ENCODE assay signal across 8 cellular contexts in genomic region chr10:79316671-79317431, GRCh38. TPM values are rescaled to one million over a fixed set of nuclear protein-coding genes. Genes with fewer than 3 reads are reported as not detected.
A peak's percentile ranks its signal among the peaks of the same experiment; 100 is the strongest.
DNase-seq lines count a peak whose midpoint lies in the region; ATAC-seq, FAIRE-seq and TF ChIP-seq lines count a peak whose summit lies in the region.

No MANE protein-coding gene starts in this region.

- H3K4me3 ChIP-seq in Karpas-422 (ENCODE audit: low read length), result peak overlapping the region; percentile 47
- no peak overlapping the region for H3K4me3 ChIP-seq in neural progenitor cell
- no peak overlapping the region for H3K4me3 ChIP-seq in kidney (ENCODE audit: low read length in 2 of 2)

- H3K4me1 ChIP-seq in Karpas-422 (ENCODE audit: low read length) (peaks cover 59% of the 10 kb centered on the region), neural progenitor cell (peaks cover 21% of the 10 kb centered on the region), kidney (ENCODE audit: control insufficient read depth in 1 of 2, insufficient read depth in 1 of 2, low read depth in 1 of 2, low read length in 2 of 2) (peaks cover 0 to 4% of the 10 kb centered on the region in 2 donors)

- H3K27ac ChIP-seq in Karpas-422 (ENCODE audit: low read length) (peak overlapping the region; percentile 88), neural progenitor cell (no peak overlapping the region), kidney (ENCODE audit: low read depth in 2 of 2, low read length in 2 of 2) (no peak overlapping the region)

- no peaks in the 10 kb centered on the region for H3K9me2 ChIP-seq in Karpas-422 (replicated peaks; ENCODE audit: insufficient read depth, low read length)

- peak overlapping the region; percentile 65 for H3K4me3 Mint-ChIP-seq in activated naive CD4-positive, alpha-beta T cell treated with anti-CD3 and anti-CD28 coated beads, Interleukin-2, amount 50 U/mL, for 24 hours
- no peak overlapping the region for H3K4me3 Mint-ChIP-seq in neural progenitor cell

- no peak for FAIRE-seq in kidney (lab: Jason Lieb, UNC)

- no peak for TF ChIP-seq CTCF in neural progenitor cell (IDR thresholded peaks at IDR 0.05)
- no peak for TF ChIP-seq CTCF in kidney (IDR thresholded peaks at IDR 0.05; ENCODE audit: borderline replicate concordance, extremely low read depth, insufficient read depth)

- H3K27me3 Mint-ChIP-seq in activated naive CD4-positive, alpha-beta T cell treated with anti-CD3 and anti-CD28 coated beads, Interleukin-2, amount 50 U/mL, for 24 hours, result no peaks in the 10 kb centered on the region
- peaks cover 19% of the 10 kb centered on the region for H3K27me3 Mint-ChIP-seq in neural progenitor cell (ENCODE audit: insufficient read depth, low read depth)

- H2AFZ ChIP-seq in Karpas-422 (ENCODE audit: low read length), result no peak overlapping the region
- no peak overlapping the region for H2AFZ ChIP-seq in neural progenitor cell (replicated peaks)

- peaks cover 67% of the 10 kb centered on the region for H3K4me1 Mint-ChIP-seq in activated naive CD4-positive, alpha-beta T cell treated with anti-CD3 and anti-CD28 coated beads, Interleukin-2, amount 50 U/mL, for 24 hours
- H3K4me1 Mint-ChIP-seq in neural progenitor cell, result peaks cover 25% of the 10 kb centered on the region

- H3K27me3 ChIP-seq in Karpas-422 (ENCODE audit: low read length) (no peaks in the 10 kb centered on the region), neural progenitor cell (no peaks in the 10 kb centered on the region)

- H3K4me2 ChIP-seq in Karpas-422 (ENCODE audit: low read depth, low read length, poor library complexity, severe bottlenecking), result peak overlapping the region; percentile 62
- H3K4me2 ChIP-seq in neural progenitor cell, result peak overlapping the region; percentile 22

- peak; percentile 85 for ATAC-seq in GM21786 (IDR thresholded peaks at IDR 0.05; ENCODE audit: unreplicated experiment)

- peak overlapping the region; percentile 96 for H3K27ac Mint-ChIP-seq in activated naive CD4-positive, alpha-beta T cell treated with anti-CD3 and anti-CD28 coated beads, Interleukin-2, amount 50 U/mL, for 24 hours
- no peak overlapping the region for H3K27ac Mint-ChIP-seq in neural progenitor cell

- peaks cover 11% of the 10 kb centered on the region for H3F3A ChIP-seq in neural progenitor cell (ENCODE audit: low read depth)

- intact Hi-C loops in kidney (cut with DNase I), result no loop called here

- no peaks in the 10 kb centered on the region; the same call in 1 of the 2 replicates for H3K36me3 ChIP-seq in Karpas-422 (ENCODE audit: insufficient read depth, low read length)
- no peaks in the 10 kb centered on the region for H3K36me3 ChIP-seq in neural progenitor cell
- H3K36me3 ChIP-seq in kidney (ENCODE audit: control insufficient read depth in 1 of 2, insufficient read depth in 2 of 2, low read length in 2 of 2), result peaks cover 2 to 13% of the 10 kb centered on the region in 2 donors

- H3K79me2 ChIP-seq in Karpas-422 (ENCODE audit: low read length), result no peaks in the 10 kb centered on the region
- no peaks in the 10 kb centered on the region for H3K79me2 ChIP-seq in neural progenitor cell (ENCODE audit: low read depth)

- H3K9me3 ChIP-seq in Karpas-422 (ENCODE audit: low read length), result no peaks in the 10 kb centered on the region
- H3K9me3 ChIP-seq in neural progenitor cell (ENCODE audit: low read depth), result no peaks in the 10 kb centered on the region
- H3K9me3 ChIP-seq in kidney (ENCODE audit: control insufficient read depth in 1 of 2, low read length in 2 of 2), result no peaks in the 10 kb centered on the region

- H3K9ac ChIP-seq in Karpas-422 (ENCODE audit: low read length) (peak overlapping the region; percentile 64), neural progenitor cell (no peak overlapping the region), kidney (ENCODE audit: low read length in 2 of 2) (no peak overlapping the region)

- peaks cover 3% of the 10 kb centered on the region for H3K36me3 Mint-ChIP-seq in activated naive CD4-positive, alpha-beta T cell treated with anti-CD3 and anti-CD28 coated beads, Interleukin-2, amount 50 U/mL, for 24 hours
- peaks cover 20% of the 10 kb centered on the region for H3K36me3 Mint-ChIP-seq in neural progenitor cell

- H4K20me1 ChIP-seq in Karpas-422 (ENCODE audit: insufficient read depth, low read depth, low read length) (0 out of 2 replicates have a peak, but pooled peaks cover 4% of the 10 kb centered on the region), neural progenitor cell (ENCODE audit: low read depth) (peaks cover 8% of the 10 kb centered on the region)

- DNase-seq in SIG-M5 treated with dmso at 0.1 percent for 504 hours (lab: John Stamatoyannopoulos, UW; ENCODE audit: unreplicated experiment) (peak; percentile 5), SIG-M5 (lab: John Stamatoyannopoulos, UW) (no peak), Karpas-422 (peak; percentile 90), neural progenitor cell (ENCODE audit: low spot score) (no peak), kidney (no peak), HuH-7 (ENCODE audit: low spot score) (no peak)

- H3K9me3 Mint-ChIP-seq in activated naive CD4-positive, alpha-beta T cell treated with anti-CD3 and anti-CD28 coated beads, Interleukin-2, amount 50 U/mL, for 24 hours, result peaks cover 5% of the 10 kb centered on the region
- no peaks in the 10 kb centered on the region for H3K9me3 Mint-ChIP-seq in neural progenitor cell

RNA-seq across cellular contexts. Expression of gene PPIF, which starts 30.4 kb away (rescaled TPM):
- total RNA-seq in Karpas-422 (2014; rRNA removed; shearing (Covaris generic); ENCODE audit: low replicate concordance), result 29.4 and 32.1 TPM in 2 replicates
- total RNA-seq in neural progenitor cell (ENCODE audit: low replicate concordance), result 27.1 and 27.8 TPM in 2 replicates
- total RNA-seq in kidney, result 36.7 TPM
- polyA plus RNA-seq in kidney (ENCODE audit: insufficient read depth, low read depth, low replicate concordance), result 120 TPM

Comparison
In these comparisons a context has a peak if more than half of its experiments do, and no peak if none do; other contexts are left out.
1. DNase-seq: peak in SIG-M5 treated with dmso at 0.1 percent for 504 hours (single experiment) and Karpas-422 (single experiment); none in SIG-M5 (single experiment), neural progenitor cell (single experiment), kidney (single experiment) and HuH-7 (single experiment).